19 cellular contexts compared by ENCODE assay signal in genomic region chr20:19110866-19111460, GRCh38.
"Had no signal": no experiment of that assay in that cellular context is flagged by ENCODE, and none has a peak within 500 bp of the region (broad histone marks: within the 10 kb centered on the region; RNA-seq: fewer than 3 reads in every experiment).

No MANE protein-coding gene starts in this region.

- H3K36me3 ChIP-seq: ascending aorta, colonic mucosa, left ventricle myocardium inferior, neural progenitor cell, prostate gland, suprapubic skin had no signal

- DNase-seq: activated CD4-positive, alpha-beta T cell treated with anti-CD3 and anti-CD28 coated beads, Interleukin-2, amount 50 U/mL, for 1 hour; activated CD8-positive, alpha-beta memory T cell treated with anti-CD3 and anti-CD28 coated beads for 24 hours; activated CD8-positive, alpha-beta memory T cell treated with anti-CD3 and anti-CD28 coated beads, Interleukin-2, amount 50 U/mL, for 48 hours; activated effector memory CD4-positive, alpha-beta T cell treated with Interleukin-2 at 50 U/mL for 16 hours; activated naive CD4-positive, alpha-beta T cell treated with anti-CD3 and anti-CD28 coated beads, Interleukin-2, amount 50 U/mL, for 16 hours; activated T-cell treated with anti-CD3 and anti-CD28 coated beads, Interleukin-2, amount 50 U/mL, for 48 hours; colonic mucosa; erythroblast; kidney; left ventricle myocardium inferior; naive B cell; right cardiac atrium; trophoblast cell had no signal

- H3K9me3 ChIP-seq: ascending aorta, colonic mucosa, left ventricle myocardium inferior, prostate gland, suprapubic skin had no signal

- H3K4me3 ChIP-seq: ascending aorta, colonic mucosa, left ventricle myocardium inferior, neural progenitor cell, prostate gland, skin epidermis, suprapubic skin had no signal

- H3K4me1 ChIP-seq: ascending aorta, colonic mucosa, left ventricle myocardium inferior, neural progenitor cell, prostate gland, suprapubic skin had no signal

- ATAC-seq: right cardiac atrium had no signal

- FAIRE-seq: frontal cortex, kidney had no signal

- H3K27ac ChIP-seq: ascending aorta, colonic mucosa, left ventricle myocardium inferior, neural progenitor cell, skin epidermis, suprapubic skin had no signal

- H3K27me3 ChIP-seq: ascending aorta, colonic mucosa, neural progenitor cell, suprapubic skin had no signal
